ENCODE assay signal across 11 cellular contexts in the genomic region with DNA sequence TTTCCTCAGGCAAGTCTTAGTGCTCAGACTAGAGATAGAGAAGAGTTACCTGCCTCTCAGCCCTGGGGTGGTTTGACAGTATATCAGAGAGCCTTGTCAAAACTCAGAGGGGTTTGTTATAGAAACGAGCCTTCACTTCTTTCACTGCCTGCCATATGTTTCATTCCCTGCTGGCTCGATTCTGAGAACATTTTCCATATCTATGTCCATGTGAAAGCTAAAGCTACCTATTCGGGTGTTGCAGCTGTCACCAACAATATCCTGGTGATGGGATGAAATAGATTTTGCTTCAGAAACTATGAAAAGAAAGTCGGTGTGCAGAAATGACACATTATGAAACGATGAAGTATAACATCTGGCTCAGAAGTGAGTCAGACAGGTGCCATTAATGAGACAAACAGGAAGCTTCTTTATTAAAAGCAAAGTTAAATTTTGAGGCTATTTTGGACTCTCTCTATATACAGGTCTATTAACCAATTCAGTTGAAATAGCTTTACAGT. TPM values are rescaled to one million over a fixed set of nuclear protein-coding genes. Genes with fewer than 3 reads are reported as not detected.
DNase-seq lines count a peak whose midpoint lies in the region; ATAC-seq, FAIRE-seq and TF ChIP-seq lines count a peak whose summit lies in the region.
"Had no signal": no experiment of that assay in that cellular context is flagged by ENCODE, and none has a peak within 500 bp of the region (broad histone marks: within the 10 kb centered on the region; RNA-seq: fewer than 3 reads in every experiment).

No MANE protein-coding gene starts in this region.

- H3K36me3 ChIP-seq in tibial artery, result no peaks in the 10 kb centered on the region
- no peaks in the 10 kb centered on the region for H3K36me3 ChIP-seq in mesendoderm (ENCODE audit: control insufficient read depth, insufficient read depth, low read length)
- H3K36me3 ChIP-seq: lower lobe of right lung had no signal

- CTCF ChIA-PET in activated CD4-positive, alpha-beta memory T cell treated with anti-CD3 and anti-CD28 coated beads, Interleukin-2, amount 10 ng/mL, durations not matched to agents 7 days and 5 days (lab: Charles Lee), result interaction anchor here (1.1 to 2.4 kb wide), 3 partner anchors 10 to 40 kb away, joined by 4 to 13 read pairs (median 9); no protein-coding TSS in a partner anchor

- H3K4me2 ChIP-seq in mesendoderm (ENCODE audit: low read length), result no peak overlapping the region

- DNase-seq in GM20000 (ENCODE audit: low spot score), result peak; percentile 35
- DNase-seq in activated CD4-positive, alpha-beta memory T cell treated with anti-CD3 and anti-CD28 coated beads, Interleukin-2, amount 10 ng/mL, durations not matched to agents 7 days and 5 days, result no peak
- no peak for DNase-seq in NCI-H226
- no peak for DNase-seq in tibial artery
- DNase-seq in mesendoderm, result no peak
- no peak for DNase-seq in H54 (ENCODE audit: insufficient read length, low spot score)
- DNase-seq: effector CD4-positive, alpha-beta T cell; lower lobe of right lung; NCI-H2029 treated with DMSO at 0.1 percent for 48 hours had no signal

- H3K4ac ChIP-seq in mesendoderm (ENCODE audit: low read depth, low read length), result no peak overlapping the region

- H3K79me2 ChIP-seq in mesendoderm (ENCODE audit: control insufficient read depth, insufficient read depth, low read length), result no peaks in the 10 kb centered on the region

- H3K27ac Mint-ChIP-seq in activated CD4-positive, alpha-beta memory T cell treated with anti-CD3 and anti-CD28 coated beads, Interleukin-2, amount 10 ng/mL, durations not matched to agents 7 days and 5 days, result peak overlapping the region; percentile 34

- peaks cover 7% of the 10 kb centered on the region for H3K36me3 Mint-ChIP-seq in activated CD4-positive, alpha-beta memory T cell treated with anti-CD3 and anti-CD28 coated beads, Interleukin-2, amount 10 ng/mL, durations not matched to agents 7 days and 5 days (ENCODE audit: low read depth)

- TF ChIP-seq CTCF in GM20000 (IDR thresholded peaks at IDR 0.05; ENCODE audit: extremely low read depth, missing control alignments), result no peak
- TF ChIP-seq CTCF in tibial artery (IDR thresholded peaks at IDR 0.05), result no peak

- H3K9me3 ChIP-seq in tibial artery, result no peaks in the 10 kb centered on the region
- H3K9me3 ChIP-seq: lower lobe of right lung had no signal

- peaks cover 0 to 25% (median 16%) of the 10 kb centered on the region in 4 donors for H3K4me1 ChIP-seq in tibial artery
- H3K4me1 ChIP-seq in mesendoderm (ENCODE audit: control insufficient read depth, low read depth, low read length), result no peaks in the 10 kb centered on the region
- H3K4me1 ChIP-seq: lower lobe of right lung had no signal

- H2BK5ac ChIP-seq in mesendoderm (ENCODE audit: low read length), result no peak overlapping the region

- H3K56ac ChIP-seq in mesendoderm (ENCODE audit: low read length), result no peak overlapping the region

- peak; percentile 88 for ATAC-seq in GM18508 (IDR thresholded peaks at IDR 0.05; ENCODE audit: insufficient read depth, unreplicated experiment)
- peak; percentile 83 for ATAC-seq in HG03108 (IDR thresholded peaks at IDR 0.05; ENCODE audit: unreplicated experiment)
- ATAC-seq: lower lobe of right lung had no signal

- H4K5ac ChIP-seq in mesendoderm (ENCODE audit: low read length), result no peak overlapping the region

- peaks cover 32% of the 10 kb centered on the region for H3K4me1 Mint-ChIP-seq in activated CD4-positive, alpha-beta memory T cell treated with anti-CD3 and anti-CD28 coated beads, Interleukin-2, amount 10 ng/mL, durations not matched to agents 7 days and 5 days

- no peak overlapping the region for H2BK120ac ChIP-seq in mesendoderm (ENCODE audit: low read depth, low read length)

- intact Hi-C loops in tibial artery (cut with DNase I; ENCODE audit: low total_unique reads), result no loop called here

- H3K27me3 Mint-ChIP-seq in activated CD4-positive, alpha-beta memory T cell treated with anti-CD3 and anti-CD28 coated beads, Interleukin-2, amount 10 ng/mL, durations not matched to agents 7 days and 5 days, result peaks cover 2% of the 10 kb centered on the region

- no peak overlapping the region for H3K23ac ChIP-seq in mesendoderm (ENCODE audit: low read length)

- peak overlapping the region; percentile 36 for H3K4me3 Mint-ChIP-seq in activated CD4-positive, alpha-beta memory T cell treated with anti-CD3 and anti-CD28 coated beads, Interleukin-2, amount 10 ng/mL, durations not matched to agents 7 days and 5 days

- H3K9me3 Mint-ChIP-seq in activated CD4-positive, alpha-beta memory T cell treated with anti-CD3 and anti-CD28 coated beads, Interleukin-2, amount 10 ng/mL, durations not matched to agents 7 days and 5 days, result no peaks in the 10 kb centered on the region

- H3K27me3 ChIP-seq in tibial artery, result no peaks in the 10 kb centered on the region
- no peaks in the 10 kb centered on the region for H3K27me3 ChIP-seq in mesendoderm (ENCODE audit: insufficient read depth, low read length, poor library complexity)

- no peak overlapping the region for H4K8ac ChIP-seq in mesendoderm (ENCODE audit: low read depth, low read length)

- no peak overlapping the region for H3K27ac ChIP-seq in tibial artery
- no peak overlapping the region for H3K27ac ChIP-seq in mesendoderm (ENCODE audit: low read depth, low read length)
- H3K27ac ChIP-seq: lower lobe of right lung had no signal

- H3K79me1 ChIP-seq in mesendoderm (ENCODE audit: low read length), result no peaks in the 10 kb centered on the region

- H3K18ac ChIP-seq in mesendoderm (ENCODE audit: low read length), result no peak overlapping the region

- FAIRE-seq in H54 (lab: Jason Lieb, UNC), result no peak

- no peak for TF ChIP-seq POLR2A in H54 (IDR thresholded peaks at IDR 0.05; ENCODE audit: low read depth, low read length)

- H2BK15ac ChIP-seq in mesendoderm (replicated peaks; ENCODE audit: low read depth), result no peak overlapping the region

- POLR2A ChIA-PET in activated CD4-positive, alpha-beta memory T cell treated with anti-CD3 and anti-CD28 coated beads, Interleukin-2, amount 10 ng/mL, durations not matched to agents 7 days and 5 days (lab: Charles Lee), result interaction anchor here (0.8 to 2.2 kb wide), 11 partner anchors 8 to 612 kb away, joined by 3 to 15 read pairs (median 4); no protein-coding TSS in a partner anchor

- H3K4me3 ChIP-seq in tibial artery (no peak overlapping the region), mesendoderm (ENCODE audit: low read length) (no peak overlapping the region)
- H3K4me3 ChIP-seq: lower lobe of right lung had no signal

- WGBS in mesendoderm (ENCODE audit: extremely low coverage, insufficient coverage, low lambda C conversion rate), result no CpG with 5 or more reads among the region's 5 CpGs

- no peak overlapping the region for H2AK5ac ChIP-seq in mesendoderm (ENCODE audit: low read length)

- H3K9ac ChIP-seq in mesendoderm (ENCODE audit: low read length), result no peak overlapping the region

RNA-seq across cellular contexts. Expression of gene TANK, which starts 56.1 kb away (rescaled TPM):
- total RNA-seq in activated CD4-positive, alpha-beta memory T cell treated with anti-CD3 and anti-CD28 coated beads, Interleukin-2, amount 10 ng/mL, durations not matched to agents 7 days and 5 days, result 100 to 1,000 TPM; 118 to 126 TPM
- 19.6 TPM for polyA plus RNA-seq in mesendoderm (2013, experiment 1 of 2)
- polyA plus RNA-seq in mesendoderm (2013, experiment 2 of 2), result 19.5 TPM
